ENCODE assay signal across 8 cellular contexts in genomic region chr7:25125137-25125946, GRCh38. TPM values are rescaled to one million over a fixed set of nuclear protein-coding genes. Genes with fewer than 3 reads are reported as not detected.
A peak's percentile ranks its signal among the peaks of the same experiment; 100 is the strongest.
DNase-seq lines count a peak whose midpoint lies in the region; ATAC-seq and TF ChIP-seq lines count a peak whose summit lies in the region.

CYCS (minus strand) TSS chr7:25125260; CDS start chr7:25124119, 1,141 bp downstream.

- POLR2A ChIA-PET in activated B cell treated with CpG ODN at 0.5 μM for 24 hours (lab: Charles Lee): interaction anchor here (0.6 to 2.4 kb wide), 26 partner anchors 8 to 1635 kb away, joined by 3 to 41 read pairs (median 4); partner anchors contain the start of genes CCDC126, OSBPL3 and PALS2

- peaks cover 1% of the 10 kb centered on the region for H3K27me3 Mint-ChIP-seq in activated B cell treated with CpG ODN at 0.5 μM for 24 hours

- H3K4me2 ChIP-seq in smooth muscle cell: peak within 1 kb of the TSS; percentile 91

- peaks cover 31% of the 10 kb centered on the region for H3K4me1 Mint-ChIP-seq in activated B cell treated with CpG ODN at 0.5 μM for 24 hours

- H3F3A ChIP-seq in smooth muscle cell (ENCODE audit: low read depth): peaks cover 3% of the 10 kb centered on the region

- H2AFZ ChIP-seq in smooth muscle cell (ENCODE audit: low read depth): peak within 1 kb of the TSS; percentile 95

- TF ChIP-seq CTCF in activated B cell treated with CpG ODN at 0.5 μM for 24 hours (IDR thresholded peaks at IDR 0.05): no peak
- no peak for TF ChIP-seq CTCF in smooth muscle cell (IDR thresholded peaks at IDR 0.05; ENCODE audit: borderline replicate concordance, insufficient read depth, poor library complexity, severe bottlenecking)

- peak within 1 kb of the TSS; percentile 95 for H3K9ac ChIP-seq in smooth muscle cell (ENCODE audit: low read depth)

- peaks cover 47% of the 10 kb centered on the region for H3K36me3 Mint-ChIP-seq in activated B cell treated with CpG ODN at 0.5 μM for 24 hours (ENCODE audit: low read depth)

- no peaks in the 10 kb centered on the region for H3K27me3 ChIP-seq in smooth muscle cell (ENCODE audit: low read depth)

- peak within 1 kb of the TSS; percentile 99 for H3K27ac Mint-ChIP-seq in activated B cell treated with CpG ODN at 0.5 μM for 24 hours

- DNase-seq in AG08395 (ENCODE audit: low spot score) (peak; percentile 99), NCI-H345 (lab: John Stamatoyannopoulos, UW) (peak; percentile 100), activated B cell treated with CpG ODN at 0.5 μM for 24 hours (peak; percentile 98), caudate nucleus (lab: John Stamatoyannopoulos, UW) (peak; percentile 83 to 100 (median 99)), iPS-NIHi7 (ENCODE audit: extremely low spot score) (peak; percentile 97), smooth muscle cell (lab: John Stamatoyannopoulos, UW; ENCODE audit: unreplicated experiment) (peak; percentile 98)

- H4K20me1 ChIP-seq in smooth muscle cell (ENCODE audit: low read depth): peaks cover 33% of the 10 kb centered on the region

- peak within 1 kb of the TSS; percentile 99 for H3K4me3 Mint-ChIP-seq in activated B cell treated with CpG ODN at 0.5 μM for 24 hours

- no peaks in the 10 kb centered on the region for H3K9me3 Mint-ChIP-seq in activated B cell treated with CpG ODN at 0.5 μM for 24 hours

- peak; percentile 96 for ATAC-seq in HG03196 (IDR thresholded peaks at IDR 0.05; ENCODE audit: unreplicated experiment)
- ATAC-seq in activated B cell treated with CpG ODN at 0.5 μM for 24 hours (ENCODE audit: low read depth): peak; percentile 91

- intact Hi-C loops in activated B cell treated with CpG ODN at 0.5 μM for 24 hours (cut with micrococcal nuclease): loop anchor here (1.0 to 10.0 kb wide), 11 partner anchors 8 to 1943 kb away; partner anchors contain the start of genes CCDC126, MALSU1, NUP42 and OSBPL3

- in situ Hi-C loops in GM18951 (cut with MboI; ENCODE audit: low sequenced_read_pairs, unreplicated experiment): no loop called here

- H3K36me3 ChIP-seq in smooth muscle cell (ENCODE audit: low read depth): peaks cover 9% of the 10 kb centered on the region

- WGBS in smooth muscle cell (ENCODE audit: low lambda C conversion rate): under 1% methylated on average over 66 of the region's 67 CpGs

- CTCF ChIA-PET in activated B cell treated with CpG ODN at 0.5 μM for 24 hours (lab: Charles Lee): interaction anchor here (0.6 to 1.3 kb wide), 7 partner anchors 9 to 1579 kb away, joined by 3 to 5 read pairs (median 3); a partner anchor contains a TSS

- TF ChIP-seq POLR2A in GM18951 (IDR thresholded peaks at IDR 0.05; ENCODE audit: extremely low read depth, insufficient read depth, insufficient read length): peak; percentile 99

- peaks cover 25% of the 10 kb centered on the region for H3K79me2 ChIP-seq in smooth muscle cell (ENCODE audit: low read depth)

- H3K4me1 ChIP-seq in smooth muscle cell (ENCODE audit: low read depth): peaks cover 7% of the 10 kb centered on the region

- H3K9me3 ChIP-seq in smooth muscle cell (replicated peaks; ENCODE audit: low read depth): no peaks in the 10 kb centered on the region

- peak within 1 kb of the TSS; percentile 82 for H3K4me3 ChIP-seq in smooth muscle cell

- peak within 1 kb of the TSS; percentile 95 for H3K27ac ChIP-seq in caudate nucleus (ENCODE audit: low read depth, low read length)
- H3K27ac ChIP-seq in smooth muscle cell (ENCODE audit: low read depth): peak within 1 kb of the TSS; percentile 94

RNA-seq across cellular contexts. Expression of gene CYCS, which starts in this region (rescaled TPM):
- 73.0 and 85.0 TPM in 2 replicates for total RNA-seq in activated B cell treated with CpG ODN at 0.5 μM for 24 hours
- 80.8 and 100 TPM in 2 replicates for total RNA-seq in smooth muscle cell
- 145 and 154 TPM in 2 replicates for polyA plus RNA-seq in smooth muscle cell

Comparison
In these comparisons a context has a peak if more than half of its experiments do, and no peak if none do; other contexts are left out.
1. Peak in every context shown above with its lines: DNase-seq, ATAC-seq, H3K4me3 ChIP-seq and H3K27ac ChIP-seq.